Comparison of ENCODE assay signal across 16 cellular contexts in the genomic region with DNA sequence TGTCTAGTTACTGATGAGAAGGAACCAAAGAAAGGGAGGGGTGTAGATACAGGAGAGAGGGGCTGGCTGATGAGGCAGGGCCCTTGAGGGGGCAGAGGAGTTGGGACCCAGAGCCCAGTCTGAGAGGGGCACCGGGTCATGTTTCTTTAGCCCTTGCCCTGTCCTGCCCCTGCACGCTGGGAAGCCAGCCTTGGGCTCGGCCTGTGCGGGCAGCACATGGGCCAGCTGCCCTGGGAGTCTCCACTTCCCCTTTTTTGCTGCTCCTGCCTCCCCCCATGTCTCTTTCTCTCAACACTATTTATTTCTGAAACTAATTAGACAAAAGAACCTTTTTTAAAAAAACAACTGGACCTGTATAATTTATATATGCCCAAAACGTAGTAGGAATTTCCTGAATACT. TPM values are rescaled to one million over a fixed set of nuclear protein-coding genes. Genes with fewer than 3 reads are reported as not detected.
DNase-seq lines count a peak whose midpoint lies in the region; ATAC-seq and TF ChIP-seq lines count a peak whose summit lies in the region.
"Had no signal": no experiment of that assay in that cellular context is flagged by ENCODE, and none has a peak within 500 bp of the region (broad histone marks: within the 10 kb centered on the region; RNA-seq: fewer than 3 reads in every experiment).

No MANE protein-coding gene starts in this region.

- ATAC-seq in naive B cell (ENCODE audit: low read depth in 2 of 2) (peak; percentile 83 to 86), upper lobe of right lung (peak; percentile 59)

- H3K4me1 Mint-ChIP-seq in activated CD4-positive, alpha-beta T cell treated with anti-CD3 and anti-CD28 coated beads, Interleukin-2, amount 10 ng/mL, durations not matched to agents 24 days and 14 days = no peaks in the 10 kb centered on the region
- H3K4me1 Mint-ChIP-seq in naive B cell = peaks cover 28 to 38% (median 38%) of the 10 kb centered on the region in 3 donors
- H3K4me1 Mint-ChIP-seq: activated CD4-positive, alpha-beta memory T cell treated with anti-CD3 and anti-CD28 coated beads, Interleukin-2, amount 10 ng/mL, durations not matched to agents 7 days and 5 days had no signal

- H3K27me3 Mint-ChIP-seq in activated CD4-positive, alpha-beta T cell treated with anti-CD3 and anti-CD28 coated beads, Interleukin-2, amount 10 ng/mL, durations not matched to agents 24 days and 14 days = peaks cover 6% of the 10 kb centered on the region
- H3K27me3 Mint-ChIP-seq in naive B cell = peaks cover 0 to 10% (median 0%) of the 10 kb centered on the region in 3 donors

- H3K27me3 ChIP-seq in dorsolateral prefrontal cortex (no peaks in the 10 kb centered on the region), upper lobe of right lung (no peaks in the 10 kb centered on the region)
- H3K27me3 ChIP-seq: SJSA1 had no signal

- H3K4me1 ChIP-seq in upper lobe of right lung = peaks cover 21% of the 10 kb centered on the region
- H3K4me1 ChIP-seq: parathyroid adenoma had no signal

- H3K36me3 ChIP-seq in upper lobe of right lung = peaks cover 14% of the 10 kb centered on the region

- H3K9me3 Mint-ChIP-seq in activated CD4-positive, alpha-beta T cell treated with anti-CD3 and anti-CD28 coated beads, Interleukin-2, amount 10 ng/mL, durations not matched to agents 24 days and 14 days = no peaks in the 10 kb centered on the region
- H3K9me3 Mint-ChIP-seq in naive B cell = peaks cover 2 to 14% (median 5%) of the 10 kb centered on the region in 7 donors

- DNase-seq in activated CD4-positive, alpha-beta T cell treated with anti-CD3 and anti-CD28 coated beads, Interleukin-2, amount 10 ng/mL, durations not matched to agents 24 days and 14 days = peak; percentile 37
- DNase-seq in activated CD4-positive, alpha-beta T cell treated with anti-CD3 and anti-CD28 coated beads for 1 hour = no peak
- no peak for DNase-seq in dorsolateral prefrontal cortex
- peak; percentile 35 for DNase-seq in naive B cell
- no peak for DNase-seq in upper lobe of right lung
- no peak for DNase-seq in GM10266 (ENCODE audit: extremely low spot score)
- no peak for DNase-seq in activated effector memory CD4-positive, alpha-beta T cell treated with Interleukin-2 at 50 U/mL for 16 hours
- no peak for DNase-seq in NCI-H1092 (lab: John Stamatoyannopoulos, UW)
- DNase-seq: activated CD4-positive, alpha-beta memory T cell treated with anti-CD3 and anti-CD28 coated beads, Interleukin-2, amount 10 ng/mL, durations not matched to agents 7 days and 5 days; amygdala; dermis blood vessel endothelial cell; NCI-H2029; NCI-H69 had no signal

- H3K9me3 ChIP-seq in upper lobe of right lung = no peaks in the 10 kb centered on the region
- H3K9me3 ChIP-seq: SJSA1 had no signal

- intact Hi-C loops in activated CD4-positive, alpha-beta T cell treated with anti-CD3 and anti-CD28 coated beads, Interleukin-2, amount 10 ng/mL, durations not matched to agents 24 days and 14 days (cut with micrococcal nuclease) = no loop called here
- intact Hi-C loops in dorsolateral prefrontal cortex (cut with DNase I) (no loop called here), upper lobe of right lung (cut with DNase I) (no loop called here)

- no peaks in the 10 kb centered on the region for H3K36me3 Mint-ChIP-seq in activated CD4-positive, alpha-beta T cell treated with anti-CD3 and anti-CD28 coated beads, Interleukin-2, amount 10 ng/mL, durations not matched to agents 24 days and 14 days (ENCODE audit: low read depth)
- H3K36me3 Mint-ChIP-seq in naive B cell = peaks cover 17 to 32% of the 10 kb centered on the region in 2 donors

- peak overlapping the region in 57 of 59 donors; percentile 31 to 98 (median 80) for H3K27ac ChIP-seq in dorsolateral prefrontal cortex
- peak overlapping the region; percentile 73 for H3K27ac ChIP-seq in upper lobe of right lung
- H3K27ac ChIP-seq: parathyroid adenoma, SJSA1 had no signal

- TF ChIP-seq CTCF in dorsolateral prefrontal cortex (IDR thresholded peaks at IDR 0.05 in 54 of 56, conservative IDR thresholded peaks at IDR 0.05 in 2 of 56; ENCODE audit: low read depth in 1 of 56, partially characterized antibody in 56 of 56) (no peak), upper lobe of right lung (IDR thresholded peaks at IDR 0.05) (no peak), GM10266 (IDR thresholded peaks at IDR 0.05; ENCODE audit: control insufficient read depth, insufficient read depth, low read depth, missing control alignments) (no peak)

- H3K4me3 ChIP-seq in dorsolateral prefrontal cortex = no peak overlapping the region
- H3K4me3 ChIP-seq in upper lobe of right lung = no peak overlapping the region
- H3K4me3 ChIP-seq: SJSA1 had no signal

- H3K4me3 Mint-ChIP-seq in activated CD4-positive, alpha-beta T cell treated with anti-CD3 and anti-CD28 coated beads, Interleukin-2, amount 10 ng/mL, durations not matched to agents 24 days and 14 days = no peak overlapping the region
- peak overlapping the region in 5 of 8 donors; percentile 32 to 82 (median 64) for H3K4me3 Mint-ChIP-seq in naive B cell
- H3K4me3 Mint-ChIP-seq: activated CD4-positive, alpha-beta memory T cell treated with anti-CD3 and anti-CD28 coated beads, Interleukin-2, amount 10 ng/mL, durations not matched to agents 7 days and 5 days; activated T-helper 1 cell treated with anti-CD3 and anti-CD28 coated beads, Interleukin-12 subunit alpha, Interleukin-12 subunit beta, Interleukin-2, Interleukin-4 antibody, amounts not matched to agents 30 ng/mL and 10 ng/mL and 1 ng/mL, durations not matched to agents 14 hours and 24 hours and 36 hours had no signal

- H3K27ac Mint-ChIP-seq in activated CD4-positive, alpha-beta T cell treated with anti-CD3 and anti-CD28 coated beads, Interleukin-2, amount 10 ng/mL, durations not matched to agents 24 days and 14 days = no peak overlapping the region
- H3K27ac Mint-ChIP-seq in naive B cell = peak overlapping the region in 2 of 6 donors; percentile 44 to 93
- H3K27ac Mint-ChIP-seq: activated CD4-positive, alpha-beta memory T cell treated with anti-CD3 and anti-CD28 coated beads, Interleukin-2, amount 10 ng/mL, durations not matched to agents 7 days and 5 days; activated T-helper 1 cell treated with anti-CD3 and anti-CD28 coated beads, Interleukin-12 subunit alpha, Interleukin-12 subunit beta, Interleukin-2, Interleukin-4 antibody, amounts not matched to agents 30 ng/mL and 10 ng/mL and 1 ng/mL, durations not matched to agents 14 hours and 24 hours and 36 hours had no signal

RNA-seq across cellular contexts. Expression of gene MVB12B, which starts 20.5 kb away (rescaled TPM):
- 0.49 and 1.3 TPM in 2 replicates for total RNA-seq in activated CD4-positive, alpha-beta T cell treated with anti-CD3 and anti-CD28 coated beads, Interleukin-2, amount 10 ng/mL, durations not matched to agents 24 days and 14 days
- total RNA-seq in dorsolateral prefrontal cortex (100 to 1,000 TPM in 23 of 120 experiments, 10 to 100 TPM in 97; 43.4 to 233 (median 75.7) TPM), upper lobe of right lung (47.5 TPM)
- 1 to 10 TPM in 5 of 6 donors, not detected in 1; 1.2 to 2.6 (median 2.5) TPM for polyA plus RNA-seq in naive B cell (ENCODE audit: low read depth in 6 of 6)

Comparison
In these comparisons a context has a peak if more than half of its experiments do, and no peak if none do; other contexts are left out.
1. DNase-seq: peak in activated CD4-positive, alpha-beta T cell treated with anti-CD3 and anti-CD28 coated beads, Interleukin-2, amount 10 ng/mL, durations not matched to agents 24 days and 14 days (single experiment) and naive B cell (single experiment); none in activated CD4-positive, alpha-beta T cell treated with anti-CD3 and anti-CD28 coated beads for 1 hour (single experiment), dorsolateral prefrontal cortex (0 of 10), upper lobe of right lung (single experiment), GM10266 (single experiment), activated effector memory CD4-positive, alpha-beta T cell treated with Interleukin-2 at 50 U/mL for 16 hours (single experiment) and NCI-H1092 (single experiment).
2. RNA of gene MVB12B, which starts 20.5 kb away (total RNA-seq): 43.4 to 233 TPM in dorsolateral prefrontal cortex and 47.5 TPM in upper lobe of right lung (single experiment); 0.49 to 1.3 TPM in activated CD4-positive, alpha-beta T cell treated with anti-CD3 and anti-CD28 coated beads, Interleukin-2, amount 10 ng/mL, durations not matched to agents 24 days and 14 days; every median in the first group is over 10 times any median in the second.